In the genomic region with DNA sequence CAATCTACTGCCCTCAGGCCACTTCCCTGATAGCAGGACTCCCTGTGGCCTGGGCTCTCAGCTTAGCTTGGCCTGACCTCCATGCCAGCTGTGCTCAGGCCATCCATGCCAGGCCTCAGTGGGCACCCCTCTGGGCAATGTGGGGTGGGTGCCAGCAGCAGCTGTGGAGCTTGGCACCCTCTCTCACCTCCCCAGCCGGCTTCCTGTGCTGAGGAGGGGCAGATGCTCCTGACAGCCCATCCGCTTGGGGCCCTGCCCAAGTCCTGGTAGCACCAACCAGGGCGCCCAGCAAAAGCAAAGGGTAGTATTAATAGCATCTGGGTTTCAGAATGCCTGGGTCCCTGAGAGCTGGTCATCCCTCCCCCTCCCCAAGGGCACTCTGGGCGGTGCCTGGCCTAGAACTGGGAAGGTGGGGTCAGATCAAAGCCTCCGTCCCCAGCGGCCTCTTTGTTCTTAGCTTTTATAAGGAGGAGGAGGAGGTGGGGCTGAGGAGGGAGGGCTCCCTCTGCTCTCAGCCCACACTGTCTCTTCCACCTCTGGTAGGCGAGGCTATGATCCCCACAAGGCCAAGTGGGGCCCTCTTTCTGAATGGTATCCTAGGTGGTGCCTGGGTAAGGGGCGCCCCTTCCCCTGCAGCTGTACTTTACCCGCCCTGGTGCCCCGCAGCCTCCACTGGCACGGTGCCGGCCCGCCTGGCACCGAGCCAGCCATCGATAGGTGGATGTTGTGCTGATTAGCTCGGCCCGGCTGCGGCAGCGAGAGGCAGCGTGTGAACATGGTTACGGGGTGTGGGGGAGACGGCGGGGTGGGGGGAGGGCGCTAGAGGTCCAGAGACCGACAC, we compare ENCODE assay signal across 10 cellular contexts. TPM values are rescaled to one million over a fixed set of nuclear protein-coding genes. Genes with fewer than 3 reads are reported as not detected.
DNase-seq lines count a peak whose midpoint lies in the region; ATAC-seq and TF ChIP-seq lines count a peak whose summit lies in the region.
"Had no signal": no experiment of that assay in that cellular context is flagged by ENCODE, and none has a peak within 500 bp of the region (broad histone marks: within the 10 kb centered on the region; RNA-seq: fewer than 3 reads in every experiment).

No MANE protein-coding gene starts in this region.

- CTCF ChIA-PET in activated naive CD4-positive, alpha-beta T cell treated with anti-CD3 and anti-CD28 coated beads, Interleukin-2, amount 10 ng/mL, durations not matched to agents 7 days and 5 days (lab: Charles Lee) = interaction anchor here (0.7 to 12.3 kb wide), 3 partner anchors 11 to 22 kb away, joined by 3 to 140 read pairs (median 4); no protein-coding TSS in a partner anchor

- 28 to 44% (median 38%) methylated on average over 4 to 25 of the region's 25 CpGs for WGBS in adrenal gland, 4 donors

- peak overlapping the region; percentile 75 for H3K4me2 ChIP-seq in neural progenitor cell

- intact Hi-C loops in adrenal gland (cut with DNase I) = no loop called here

- H4K20me1 ChIP-seq in neural progenitor cell (ENCODE audit: low read depth) = peaks cover 29% of the 10 kb centered on the region

- H3K9ac ChIP-seq in neural progenitor cell = no peak overlapping the region

- peak overlapping the region; percentile 54 for H3K4me3 Mint-ChIP-seq in neural progenitor cell
- H3K4me3 Mint-ChIP-seq in activated naive CD4-positive, alpha-beta T cell treated with anti-CD3 and anti-CD28 coated beads, Interleukin-2, amount 10 ng/mL, durations not matched to agents 7 days and 5 days = no peak overlapping the region
- H3K4me3 Mint-ChIP-seq: activated CD4-positive, alpha-beta T cell treated with anti-CD3 and anti-CD28 coated beads, Interleukin-2, amount 10 ng/mL, durations not matched to agents 7 days and 5 days had no signal

- H3K27me3 ChIP-seq in H7 (ENCODE audit: control insufficient read depth, insufficient read depth, low read length) = peaks cover 26% of the 10 kb centered on the region
- H3K27me3 ChIP-seq in adrenal gland = no peaks in the 10 kb centered on the region
- H3K27me3 ChIP-seq in neural progenitor cell = peaks cover 45% of the 10 kb centered on the region
- H3K27me3 ChIP-seq: SJCRH30 had no signal

- ATAC-seq in GM18907 (IDR thresholded peaks at IDR 0.05; ENCODE audit: unreplicated experiment) = no peak
- no peak for ATAC-seq in GM21360 (IDR thresholded peaks at IDR 0.05; ENCODE audit: unreplicated experiment)

- H3K27ac ChIP-seq in adrenal gland (peak overlapping the region in 2 of 5 donors; percentile 68 to 80), neural progenitor cell (no peak overlapping the region)
- H3K27ac ChIP-seq: SJCRH30 had no signal

- peaks cover 12% of the 10 kb centered on the region for H3K27me3 Mint-ChIP-seq in neural progenitor cell (ENCODE audit: insufficient read depth, low read depth)
- H3K27me3 Mint-ChIP-seq in activated naive CD4-positive, alpha-beta T cell treated with anti-CD3 and anti-CD28 coated beads, Interleukin-2, amount 10 ng/mL, durations not matched to agents 7 days and 5 days = peaks cover 24% of the 10 kb centered on the region

- H2AFZ ChIP-seq in neural progenitor cell (replicated peaks) = no peak overlapping the region

- peaks cover 9% of the 10 kb centered on the region for H3K36me3 Mint-ChIP-seq in neural progenitor cell
- peaks cover 14% of the 10 kb centered on the region for H3K36me3 Mint-ChIP-seq in activated naive CD4-positive, alpha-beta T cell treated with anti-CD3 and anti-CD28 coated beads, Interleukin-2, amount 10 ng/mL, durations not matched to agents 7 days and 5 days

- no peaks in the 10 kb centered on the region for H3K9me3 Mint-ChIP-seq in neural progenitor cell
- H3K9me3 Mint-ChIP-seq in activated naive CD4-positive, alpha-beta T cell treated with anti-CD3 and anti-CD28 coated beads, Interleukin-2, amount 10 ng/mL, durations not matched to agents 7 days and 5 days = no peaks in the 10 kb centered on the region
- H3K9me3 Mint-ChIP-seq: activated CD4-positive, alpha-beta T cell treated with anti-CD3 and anti-CD28 coated beads, Interleukin-2, amount 10 ng/mL, durations not matched to agents 7 days and 5 days had no signal

- no peak for TF ChIP-seq POLR2A in adrenal gland (IDR thresholded peaks at IDR 0.05)

- DNase-seq in H7 = peak; percentile 77
- DNase-seq in NCI-H2081 (lab: John Stamatoyannopoulos, UW) = peak; percentile 77 to 85
- DNase-seq in adrenal gland = peak in 4 of 7 donors; percentile 32 to 66 (median 44)
- DNase-seq in neural progenitor cell (ENCODE audit: low spot score) = peak; percentile 60
- no peak for DNase-seq in activated naive CD4-positive, alpha-beta T cell treated with anti-CD3 and anti-CD28 coated beads, Interleukin-2, amount 10 ng/mL, durations not matched to agents 7 days and 5 days
- DNase-seq: activated CD4-positive, alpha-beta T cell treated with anti-CD3 and anti-CD28 coated beads, Interleukin-2, amount 10 ng/mL, durations not matched to agents 7 days and 5 days; HCEC 1CT; SJCRH30 had no signal

- H3K4me3 ChIP-seq in H7 (ENCODE audit: insufficient read depth, low read depth, low read length) = peak overlapping the region; percentile 51
- H3K4me3 ChIP-seq in adrenal gland = peak overlapping the region in 1 of 4 donors; percentile 52
- no peak overlapping the region for H3K4me3 ChIP-seq in neural progenitor cell
- H3K4me3 ChIP-seq: SJCRH30 had no signal

- peaks cover 42% of the 10 kb centered on the region for H3F3A ChIP-seq in neural progenitor cell (ENCODE audit: low read depth)

- TF ChIP-seq CTCF in adrenal gland (IDR thresholded peaks at IDR 0.05) (no peak), neural progenitor cell (IDR thresholded peaks at IDR 0.05) (no peak)

- H3K79me2 ChIP-seq in neural progenitor cell (ENCODE audit: low read depth) = peaks cover 6% of the 10 kb centered on the region

- H3K4me1 ChIP-seq in adrenal gland (replicated peaks in 1 of 2) (peaks cover 13 to 31% of the 10 kb centered on the region in 2 donors), neural progenitor cell (peaks cover 22% of the 10 kb centered on the region)

- peaks cover 44% of the 10 kb centered on the region for H3K4me1 Mint-ChIP-seq in neural progenitor cell
- H3K4me1 Mint-ChIP-seq in activated naive CD4-positive, alpha-beta T cell treated with anti-CD3 and anti-CD28 coated beads, Interleukin-2, amount 10 ng/mL, durations not matched to agents 7 days and 5 days = peaks cover 50% of the 10 kb centered on the region

- peaks cover 4% of the 10 kb centered on the region for H3K36me3 ChIP-seq in H7 (replicated peaks; ENCODE audit: control insufficient read depth, insufficient read depth, low read length)
- no peaks in the 10 kb centered on the region for H3K36me3 ChIP-seq in adrenal gland (replicated peaks in 1 of 2)
- H3K36me3 ChIP-seq in neural progenitor cell = no peaks in the 10 kb centered on the region
- H3K36me3 ChIP-seq: SJCRH30 had no signal

- H3K9me3 ChIP-seq in adrenal gland (replicated peaks in 1 of 3) (no peaks in the 10 kb centered on the region), neural progenitor cell (ENCODE audit: low read depth) (no peaks in the 10 kb centered on the region)
- H3K9me3 ChIP-seq: SJCRH30 had no signal

- no peak overlapping the region for H3K27ac Mint-ChIP-seq in neural progenitor cell
- no peak overlapping the region for H3K27ac Mint-ChIP-seq in activated naive CD4-positive, alpha-beta T cell treated with anti-CD3 and anti-CD28 coated beads, Interleukin-2, amount 10 ng/mL, durations not matched to agents 7 days and 5 days

RNA-seq across cellular contexts. Expression of gene EFNA4, which starts 6.2 kb away (rescaled TPM):
- total RNA-seq in H7 (2014; rRNA removed; shearing (Covaris generic)) = 59.5 and 59.6 TPM in 2 replicates
- total RNA-seq in adrenal gland (10 to 100 TPM in 4 of 8 donors, 1 to 10 TPM in 4; 3.5 to 25.7 (median 11.2) TPM), neural progenitor cell (ENCODE audit: low replicate concordance) (10.7 and 18.4 TPM in 2 replicates)
- 10 to 100 TPM; 10.0 to 23.5 (median 12.1) TPM for polyA plus RNA-seq in adrenal gland

RNA-seq across cellular contexts. Expression of gene EFNA3, which starts 8.9 kb away (rescaled TPM):
- 17.5 and 24.9 TPM in 2 replicates for total RNA-seq in H7 (2014; rRNA removed; shearing (Covaris generic))
- 1 to 10 TPM; 1.4 to 6.6 (median 2.7) TPM for total RNA-seq in adrenal gland
- 1 to 10 TPM; 2.8 to 4.0 (median 3.7) TPM for polyA plus RNA-seq in adrenal gland
- 4.0 and 9.6 TPM in 2 replicates for total RNA-seq in neural progenitor cell (ENCODE audit: low replicate concordance)

RNA-seq across cellular contexts. Expression of gene ADAM15, which starts 18.7 kb away (rescaled TPM):
- 34.9 and 35.0 TPM in 2 replicates for total RNA-seq in H7 (2014; rRNA removed; shearing (Covaris generic))
- total RNA-seq in adrenal gland = 10 to 100 TPM; 41.9 to 84.2 (median 59.3) TPM
- polyA plus RNA-seq in adrenal gland = 100 to 1,000 TPM in 2 of 3 donors, 10 to 100 TPM in 1; 16.1 to 269 (median 240) TPM
- total RNA-seq in neural progenitor cell (ENCODE audit: low replicate concordance) = 15.7 and 44.9 TPM in 2 replicates

RNA-seq across cellular contexts. Expression of gene DCST1, which starts 36.1 kb away (rescaled TPM):
- not detected in 2 replicates for total RNA-seq in H7 (2014; rRNA removed; shearing (Covaris generic))
- not detected for total RNA-seq in adrenal gland
- polyA plus RNA-seq in adrenal gland = not detected
- total RNA-seq in neural progenitor cell (ENCODE audit: low replicate concordance) = not detected in 2 replicates
- total RNA-seq: activated CD4-positive, alpha-beta T cell treated with anti-CD3 and anti-CD28 coated beads, Interleukin-2, amount 10 ng/mL, durations not matched to agents 7 days and 5 days; SJCRH30 had no signal

RNA-seq across cellular contexts. Expression of gene DCST2, which starts 36.2 kb away (rescaled TPM):
- 0.31 and 1.5 TPM in 2 replicates for total RNA-seq in H7 (2014; rRNA removed; shearing (Covaris generic))
- 1 to 10 TPM in 3 of 8 donors, under 1 TPM in 3, not detected in 2; 0.14 to 2.4 (median 1.1) TPM for total RNA-seq in adrenal gland
- 10 to 100 TPM in 1 of 3 donors, 1 to 10 TPM in 1, under 1 TPM in 1; 0.24 to 15.2 (median 8.5) TPM for polyA plus RNA-seq in adrenal gland
- total RNA-seq in neural progenitor cell (ENCODE audit: low replicate concordance) = 1.8 and 2.0 TPM in 2 replicates
- total RNA-seq: SJCRH30 had no signal
